Comparison of ENCODE assay signal across 8 cellular contexts in the genomic region with DNA sequence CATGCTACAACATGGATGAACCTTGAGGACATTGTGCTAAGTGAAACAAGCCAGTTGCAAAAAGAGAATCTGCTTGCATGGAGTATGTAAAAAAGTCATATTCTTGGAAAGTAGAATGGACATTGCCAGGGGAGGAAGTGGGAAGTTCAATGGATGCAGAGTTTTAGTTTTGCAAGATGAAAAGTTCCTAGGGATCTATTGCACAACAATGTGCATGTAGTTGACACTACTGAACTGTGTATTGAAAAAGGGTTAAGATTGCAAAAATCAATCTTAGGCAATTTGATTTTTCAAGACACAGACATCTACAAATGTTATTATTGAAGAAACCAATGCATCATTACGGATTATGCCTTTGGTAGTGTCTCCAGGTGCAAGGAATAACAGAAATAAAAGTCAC.
"Had no signal": no experiment of that assay in that cellular context is flagged by ENCODE, and none has a peak within 500 bp of the region (broad histone marks: within the 10 kb centered on the region; RNA-seq: fewer than 3 reads in every experiment).

No MANE protein-coding gene starts in this region.

- H2AFZ ChIP-seq: GM23338 had no signal

- H3K4me2 ChIP-seq: GM23338 had no signal

- DNase-seq: H9, HCEC 1CT, HFFc6, KG1 had no signal

- H3K4me3 ChIP-seq: GM23338 had no signal

- H3K27ac ChIP-seq: HL-60 had no signal

- FAIRE-seq: H1, H54 had no signal

- ATAC-seq: GM23338 had no signal
